1 cellular context compared by ENCODE assay signal in the genomic region with DNA sequence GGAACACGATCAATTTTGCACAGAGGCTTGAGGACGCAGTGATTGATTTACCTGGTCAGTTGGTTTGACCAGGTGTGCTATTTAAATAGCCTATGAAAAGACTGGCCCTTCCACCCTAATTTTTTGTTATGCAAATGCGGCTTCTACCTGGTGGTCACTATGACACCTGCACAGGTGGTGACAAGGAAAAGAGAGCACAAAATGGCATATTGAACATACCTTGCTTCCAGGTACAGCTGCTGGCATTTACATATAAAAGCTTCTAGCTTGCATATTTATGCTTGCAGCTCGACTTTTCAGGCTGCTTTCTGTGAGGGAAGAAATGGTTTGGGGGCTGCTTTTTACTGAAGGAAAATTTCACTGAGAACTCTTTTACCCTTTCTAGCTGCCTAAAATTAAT.
TF ChIP-seq lines count a peak whose summit lies in the region.

No MANE protein-coding gene starts in this region.

TF ChIP-seq in H1, 55 proteins besides CTCF, POLR2A, EP300 and RAD21:
- TF ChIP-seq CREB1 (IDR thresholded peaks at IDR 0.05): peak; percentile 41; the same call in 1 of the 2 replicates
- TF ChIP-seq SP1 (IDR thresholded peaks at IDR 0.05; ENCODE audit: low read depth, low read length): 0 out of 2 replicates have a peak, but pooled peaks have one; percentile 19
- TF ChIP-seq TCF12 (IDR thresholded peaks at IDR 0.05; ENCODE audit: low read depth, low read length): peak; percentile 95
- TF ChIP-seq, protein P1, sequence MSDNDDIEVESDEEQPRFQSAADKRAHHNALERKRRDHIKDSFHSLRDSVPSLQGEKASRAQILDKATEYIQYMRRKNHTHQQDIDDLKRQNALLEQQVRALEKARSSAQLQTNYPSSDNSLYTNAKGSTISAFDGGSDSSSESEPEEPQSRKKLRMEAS (IDR thresholded peaks at IDR 0.05): 0 out of 2 replicates have a peak, but pooled peaks have one; percentile 17
- TF ChIP-seq TEAD4 (IDR thresholded peaks at IDR 0.05; ENCODE audit: low read depth, low read length): peak; percentile 48; the same call in 1 of the 2 replicates
- no peak for TF ChIP-seq SIRT6 (IDR thresholded peaks at IDR 0.05; ENCODE audit: low read length)
- TF ChIP-seq RNF2 (IDR thresholded peaks at IDR 0.05; ENCODE audit: borderline replicate concordance, low read depth, low read length, missing control alignments, poor library complexity, severe bottlenecking): no peak
- 0 out of 4 replicates have a peak, but pooled peaks of 1 of the 2 experiments have one; percentile 8 for TF ChIP-seq HDAC2 (IDR thresholded peaks at IDR 0.05; ENCODE audit: borderline replicate concordance in 1 of 2, low read depth in 2 of 2, low read length in 2 of 2)
- TF ChIP-seq SIX5 (IDR thresholded peaks at IDR 0.05; ENCODE audit: low read depth, low read length): no peak
- TF ChIP-seq POU5F1 (IDR thresholded peaks at IDR 0.05; ENCODE audit: low read depth, low read length): peak; percentile 91
